In the genomic region with DNA sequence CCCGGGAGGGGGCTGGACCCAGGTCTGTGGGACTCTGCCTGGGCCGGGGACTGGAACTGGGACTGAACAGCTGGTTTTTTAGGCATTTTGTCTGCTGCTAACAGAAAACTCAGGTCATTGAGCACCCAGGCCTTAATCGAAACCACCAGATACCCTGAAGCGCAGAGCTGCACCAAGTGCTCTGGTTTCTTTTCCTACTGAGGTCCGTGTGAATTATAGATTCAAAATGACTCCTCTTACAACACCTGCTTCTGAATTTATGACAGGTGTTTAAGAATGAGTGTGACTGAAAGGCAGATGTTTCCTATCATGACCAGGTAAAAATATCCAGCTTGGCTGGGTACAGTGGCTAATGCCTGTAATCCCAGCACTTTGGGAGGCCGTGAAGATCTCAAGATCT, we compare ENCODE assay signal across 18 cellular contexts.
A peak's percentile ranks its signal among the peaks of the same experiment; 100 is the strongest.
DNase-seq lines count a peak whose midpoint lies in the region; ATAC-seq lines count a peak whose summit lies in the region.
"Had no signal": no experiment of that assay in that cellular context is flagged by ENCODE, and none has a peak within 500 bp of the region (broad histone marks: within the 10 kb centered on the region; RNA-seq: fewer than 3 reads in every experiment).

No MANE protein-coding gene starts in this region.

- in situ Hi-C loops in HAP-1 (cut with MboI; ENCODE audit: low sequenced_read_pairs), result no loop called here

- H3K4me1 Mint-ChIP-seq in activated naive CD8-positive, alpha-beta T cell treated with anti-CD3 and anti-CD28 coated beads, Interleukin-2, amount 50 U/mL, for 24 hours, result peaks cover 7% of the 10 kb centered on the region

- no peaks in the 10 kb centered on the region for H3K9me3 ChIP-seq in HAP-1

- no peaks in the 10 kb centered on the region for H3K4me1 ChIP-seq in HAP-1

- no peaks in the 10 kb centered on the region for H3K9me3 Mint-ChIP-seq in activated naive CD8-positive, alpha-beta T cell treated with anti-CD3 and anti-CD28 coated beads, Interleukin-2, amount 50 U/mL, for 24 hours
- H3K9me3 Mint-ChIP-seq: activated T-helper 1 cell treated with anti-CD3 and anti-CD28 coated beads, Interleukin-12 subunit alpha, Interleukin-12 subunit beta, Interleukin-2, Interleukin-4 antibody, amounts not matched to agents 30 ng/mL and 10 ng/mL and 1 ng/mL, durations not matched to agents 14 hours and 24 hours and 36 hours; CD8-positive, alpha-beta T cell; IgD-negative memory B cell had no signal

- H3K36me3 Mint-ChIP-seq in activated naive CD8-positive, alpha-beta T cell treated with anti-CD3 and anti-CD28 coated beads, Interleukin-2, amount 50 U/mL, for 24 hours (ENCODE audit: low read depth), result peaks cover 33% of the 10 kb centered on the region
- H3K36me3 Mint-ChIP-seq: IgD-negative memory B cell had no signal

- DNase-seq in DMS53 (lab: John Stamatoyannopoulos, UW) (peak; percentile 6), DMS53 treated with DMSO at 0.1 percent for 48 hours (lab: John Stamatoyannopoulos, UW; ENCODE audit: unreplicated experiment) (no peak), NCI-H146 treated with DMSO at 0.1 percent for 48 hours (lab: John Stamatoyannopoulos, UW; ENCODE audit: unreplicated experiment) (no peak), HAP-1 (ENCODE audit: low spot score in 2 of 2) (no peak)
- no peak for DNase-seq in activated naive CD8-positive, alpha-beta T cell treated with anti-CD3 and anti-CD28 coated beads, Interleukin-2, amount 50 U/mL, for 24 hours
- DNase-seq: amniotic stem cell; CD8-positive, alpha-beta T cell; glutamatergic neuron; GM23248; islet precursor cell; NCI-H1092 treated with DMSO at 0.1 percent for 48 hours; NCI-H526 had no signal

- peak overlapping the region; percentile 9 for H3K27ac Mint-ChIP-seq in activated naive CD8-positive, alpha-beta T cell treated with anti-CD3 and anti-CD28 coated beads, Interleukin-2, amount 50 U/mL, for 24 hours
- H3K27ac Mint-ChIP-seq: activated T-helper 1 cell treated with anti-CD3 and anti-CD28 coated beads, Interleukin-12 subunit alpha, Interleukin-12 subunit beta, Interleukin-2, Interleukin-4 antibody, amounts not matched to agents 30 ng/mL and 10 ng/mL and 1 ng/mL, durations not matched to agents 14 hours and 24 hours and 36 hours; CD8-positive, alpha-beta T cell had no signal

- H3K4me3 ChIP-seq in HAP-1, result no peak overlapping the region
- H3K4me3 ChIP-seq: GM23248, smooth muscle cell had no signal

- H3K4me3 Mint-ChIP-seq in activated naive CD8-positive, alpha-beta T cell treated with anti-CD3 and anti-CD28 coated beads, Interleukin-2, amount 50 U/mL, for 24 hours, result no peak overlapping the region
- H3K4me3 Mint-ChIP-seq: activated T-helper 1 cell treated with anti-CD3 and anti-CD28 coated beads, Interleukin-12 subunit alpha, Interleukin-12 subunit beta, Interleukin-2, Interleukin-4 antibody, amounts not matched to agents 30 ng/mL and 10 ng/mL and 1 ng/mL, durations not matched to agents 14 hours and 24 hours and 36 hours; CD8-positive, alpha-beta T cell; IgD-negative memory B cell had no signal

- no peaks in the 10 kb centered on the region for H3K27me3 Mint-ChIP-seq in activated naive CD8-positive, alpha-beta T cell treated with anti-CD3 and anti-CD28 coated beads, Interleukin-2, amount 50 U/mL, for 24 hours
- H3K27me3 Mint-ChIP-seq: IgD-negative memory B cell had no signal

- H3K27me3 ChIP-seq in HAP-1 (ENCODE audit: low read depth), result no peaks in the 10 kb centered on the region

- ATAC-seq in GM21619 (IDR thresholded peaks at IDR 0.05; ENCODE audit: unreplicated experiment), result peak; percentile 63
- ATAC-seq in HG03159 (IDR thresholded peaks at IDR 0.05; ENCODE audit: unreplicated experiment), result peak; percentile 53
- ATAC-seq in activated naive CD8-positive, alpha-beta T cell treated with anti-CD3 and anti-CD28 coated beads, Interleukin-2, amount 50 U/mL, for 24 hours, result no peak
- ATAC-seq in HG02981 (IDR thresholded peaks at IDR 0.05; ENCODE audit: unreplicated experiment), result no peak
- ATAC-seq: CD8-positive, alpha-beta T cell had no signal

- peaks cover 28% of the 10 kb centered on the region for H3K36me3 ChIP-seq in HAP-1 (replicated peaks)

Comparison
In these comparisons a context has a peak if more than half of its experiments do, and no peak if none do; other contexts are left out.
1. ATAC-seq: peak in GM21619 (single experiment) and HG03159 (single experiment); none in activated naive CD8-positive, alpha-beta T cell treated with anti-CD3 and anti-CD28 coated beads, Interleukin-2, amount 50 U/mL, for 24 hours (single experiment) and HG02981 (single experiment).